In the genomic region with DNA sequence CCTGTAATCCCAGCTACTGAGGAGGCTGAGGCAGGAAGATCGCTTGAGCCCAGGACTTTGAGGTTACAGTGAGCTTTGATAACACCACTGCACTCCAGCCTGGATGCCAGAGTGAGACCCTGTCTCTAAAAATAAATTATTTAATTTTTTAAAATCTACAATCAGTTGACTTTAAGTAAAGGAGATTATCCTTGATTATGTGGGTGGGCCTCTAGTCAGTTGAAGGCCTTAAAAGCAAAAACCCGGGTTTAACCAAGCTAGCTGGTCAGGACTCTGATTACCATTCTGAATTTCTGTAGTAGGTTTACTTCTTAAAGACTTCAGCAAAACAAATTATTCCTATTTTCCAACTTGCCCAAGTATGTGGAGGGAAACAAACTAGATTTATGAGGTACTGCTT, we compare ENCODE assay signal across 18 cellular contexts. TPM values are rescaled to one million over a fixed set of nuclear protein-coding genes. Genes with fewer than 3 reads are reported as not detected.
DNase-seq lines count a peak whose midpoint lies in the region; ATAC-seq and TF ChIP-seq lines count a peak whose summit lies in the region.
"Had no signal": no experiment of that assay in that cellular context is flagged by ENCODE, and none has a peak within 500 bp of the region (broad histone marks: within the 10 kb centered on the region; RNA-seq: fewer than 3 reads in every experiment).

No MANE protein-coding gene starts in this region.

- no peaks in the 10 kb centered on the region for H3K36me3 ChIP-seq in CD4-positive, alpha-beta memory T cell (ENCODE audit: insufficient read depth, low read length)
- no peaks in the 10 kb centered on the region for H3K36me3 ChIP-seq in trophoblast cell (ENCODE audit: control insufficient read depth in 1 of 2, insufficient read depth in 2 of 2, low read length in 2 of 2)
- H3K36me3 ChIP-seq in H7 (replicated peaks; ENCODE audit: control insufficient read depth, insufficient read depth, low read length): no peaks in the 10 kb centered on the region
- H3K36me3 ChIP-seq: BLaER1 had no signal

- H3K18ac ChIP-seq in trophoblast cell (ENCODE audit: low read length): no peak overlapping the region

- ATAC-seq in T-cell (replicated peaks in 1 of 4): no peak

- no peak overlapping the region for H2AFZ ChIP-seq in trophoblast cell (ENCODE audit: insufficient read depth, low read length, poor library complexity)

- no peak overlapping the region for H3K4me3 Mint-ChIP-seq in activated naive CD8-positive, alpha-beta T cell
- no peak overlapping the region for H3K4me3 Mint-ChIP-seq in activated naive CD8-positive, alpha-beta T cell treated with anti-CD3 and anti-CD28 coated beads for 36 hours
- H3K4me3 Mint-ChIP-seq in CD4-positive, alpha-beta memory T cell: no peak overlapping the region
- H3K4me3 Mint-ChIP-seq in T-cell: no peak overlapping the region
- H3K4me3 Mint-ChIP-seq: H9 had no signal

- H3K27ac ChIP-seq in CD4-positive, alpha-beta memory T cell (ENCODE audit: low read depth, low read length): no peak overlapping the region
- H3K27ac ChIP-seq in trophoblast cell (ENCODE audit: low read depth, low read length) (no peak overlapping the region), RWPE1 (no peak overlapping the region)
- H3K27ac ChIP-seq: BLaER1, HL-60 had no signal

- no peak overlapping the region for H3K4me2 ChIP-seq in trophoblast cell (ENCODE audit: low read length)
- H3K4me2 ChIP-seq: BLaER1 had no signal

- H3K79me2 ChIP-seq in trophoblast cell (ENCODE audit: control insufficient read depth, insufficient read depth, low read length, poor library complexity): no peaks in the 10 kb centered on the region

- H3K4me1 ChIP-seq in CD4-positive, alpha-beta memory T cell (ENCODE audit: insufficient read depth, low read length): peaks cover 19% of the 10 kb centered on the region
- peaks cover 4 to 6% of the 10 kb centered on the region in 2 experiments for H3K4me1 ChIP-seq in trophoblast cell (ENCODE audit: control insufficient read depth in 1 of 2, insufficient read depth in 2 of 2, low read length in 2 of 2)

- H3K36me3 Mint-ChIP-seq in activated naive CD8-positive, alpha-beta T cell: peaks cover 6% of the 10 kb centered on the region
- peaks cover 26% of the 10 kb centered on the region for H3K36me3 Mint-ChIP-seq in activated naive CD8-positive, alpha-beta T cell treated with anti-CD3 and anti-CD28 coated beads for 36 hours
- peaks cover 5 to 8% of the 10 kb centered on the region in 2 donors for H3K36me3 Mint-ChIP-seq in CD4-positive, alpha-beta memory T cell
- peaks cover 4% of the 10 kb centered on the region for H3K36me3 Mint-ChIP-seq in T-cell

- H3K9ac ChIP-seq in trophoblast cell (ENCODE audit: low read length): no peak overlapping the region
- H3K9ac ChIP-seq: BLaER1 had no signal

- intact Hi-C loops in CD4-positive, alpha-beta memory T cell (cut with micrococcal nuclease): loop anchor here (5.0 kb wide), 1 partner anchor 39 kb away; no protein-coding TSS in a partner anchor

- H4K91ac ChIP-seq in trophoblast cell (ENCODE audit: low read depth, low read length): peak overlapping the region; percentile 6

- no peak for DNase-seq in activated naive CD8-positive, alpha-beta T cell treated with anti-CD3 and anti-CD28 coated beads for 36 hours
- DNase-seq in CD4-positive, alpha-beta memory T cell: no peak
- DNase-seq in T-cell (no peak), trophoblast cell (no peak), RWPE1 (ENCODE audit: low spot score) (no peak), H7 (no peak)
- DNase-seq: 8988T, Calu3, DMS79 treated with DMSO at 0.1 percent for 48 hours, GF-D8, GOT3, H9, IMR-90, KBM-7 had no signal

- H3K27ac Mint-ChIP-seq in activated naive CD8-positive, alpha-beta T cell: peak overlapping the region; percentile 58
- no peak overlapping the region for H3K27ac Mint-ChIP-seq in activated naive CD8-positive, alpha-beta T cell treated with anti-CD3 and anti-CD28 coated beads for 36 hours
- peak overlapping the region in 4 of 7 donors; percentile 8 to 46 (median 32) for H3K27ac Mint-ChIP-seq in CD4-positive, alpha-beta memory T cell
- H3K27ac Mint-ChIP-seq in T-cell: peak overlapping the region; percentile 63 to 72
- H3K27ac Mint-ChIP-seq: CD14-positive monocyte, H9 had no signal

- peaks cover 49% of the 10 kb centered on the region for H3K4me1 Mint-ChIP-seq in activated naive CD8-positive, alpha-beta T cell (ENCODE audit: low read depth)
- peaks cover 55% of the 10 kb centered on the region for H3K4me1 Mint-ChIP-seq in activated naive CD8-positive, alpha-beta T cell treated with anti-CD3 and anti-CD28 coated beads for 36 hours
- peaks cover 23 to 52% (median 36%) of the 10 kb centered on the region in 4 donors for H3K4me1 Mint-ChIP-seq in CD4-positive, alpha-beta memory T cell
- H3K4me1 Mint-ChIP-seq in T-cell: peaks cover 41 to 55% (median 48%) of the 10 kb centered on the region in 3 donors

- no peak overlapping the region for H4K12ac ChIP-seq in trophoblast cell (ENCODE audit: low read depth, low read length)

- H4K8ac ChIP-seq in trophoblast cell (ENCODE audit: low read depth, low read length): no peak overlapping the region

- H2BK5ac ChIP-seq in trophoblast cell (ENCODE audit: low read depth, low read length, poor library complexity): no peak overlapping the region

- no peaks in the 10 kb centered on the region for H3K79me1 ChIP-seq in trophoblast cell (ENCODE audit: low read length)

- no peak overlapping the region for H3K14ac ChIP-seq in trophoblast cell (ENCODE audit: low read length)

- H2BK12ac ChIP-seq in trophoblast cell (ENCODE audit: low read length): no peak overlapping the region

- H3K9me3 ChIP-seq in CD4-positive, alpha-beta memory T cell (ENCODE audit: control insufficient read depth in 1 of 2, low read length in 2 of 2): no peaks in the 10 kb centered on the region
- H3K9me3 ChIP-seq in trophoblast cell (ENCODE audit: insufficient read depth, low read depth, low read length): no peaks in the 10 kb centered on the region
- H3K9me3 ChIP-seq: BLaER1 had no signal

- POLR2A ChIA-PET in CD4-positive, alpha-beta memory T cell (lab: Charles Lee; ENCODE audit: partially characterized antibody): interaction anchor here (0.6 to 1.4 kb wide), 4 partner anchors 29 to 92 kb away, joined by 3 to 4 read pairs (median 4); partner anchors contain the start of gene UBALD2
- POLR2A ChIA-PET in T-cell (lab: Charles Lee): no interaction called here
- POLR2A ChIA-PET in RWPE1 (lab: Yijun Ruan, JAX; ENCODE audit: low non-redundant PET): no interaction called here

- H3K27me3 ChIP-seq in CD4-positive, alpha-beta memory T cell (ENCODE audit: insufficient read depth, low read length): no peaks in the 10 kb centered on the region
- peaks cover 10% of the 10 kb centered on the region for H3K27me3 ChIP-seq in trophoblast cell (ENCODE audit: insufficient read depth, low read length)
- peaks cover 26% of the 10 kb centered on the region for H3K27me3 ChIP-seq in H7 (ENCODE audit: control insufficient read depth, insufficient read depth, low read length)

- CTCF ChIA-PET in CD4-positive, alpha-beta memory T cell (lab: Charles Lee; ENCODE audit: partially characterized antibody): no interaction called here
- CTCF ChIA-PET in T-cell (lab: Charles Lee): interaction anchor here in 1 of 2 donors (0.5 kb wide), 1 partner anchor 137 kb away, joined by 8 read pairs; no protein-coding TSS in a partner anchor
- CTCF ChIA-PET in RWPE1 (lab: Yijun Ruan, JAX): interaction anchor here (0.6 to 0.7 kb wide), 3 partner anchors 19 to 42 kb away, joined by 3 read pairs; no protein-coding TSS in a partner anchor

- no peak overlapping the region for H2AK5ac ChIP-seq in trophoblast cell (ENCODE audit: low read length)

- no CpG with 5 or more reads among the region's 2 CpGs for WGBS in trophoblast cell (ENCODE audit: extremely low coverage, insufficient coverage, insufficient read length)

- H3K4me3 ChIP-seq in CD4-positive, alpha-beta memory T cell (ENCODE audit: low read length in 2 of 2): no peak overlapping the region
- H3K4me3 ChIP-seq in trophoblast cell (ENCODE audit: low read depth, low read length) (no peak overlapping the region), H7 (ENCODE audit: insufficient read depth, low read depth, low read length) (no peak overlapping the region)
- H3K4me3 ChIP-seq: BLaER1 had no signal

- H3K4ac ChIP-seq in trophoblast cell (ENCODE audit: low read depth, low read length): no peak overlapping the region

- H2BK120ac ChIP-seq in trophoblast cell (ENCODE audit: insufficient read depth, low read length, poor library complexity): no peak overlapping the region

- TF ChIP-seq CTCF in RWPE1 (conservative IDR thresholded peaks at IDR 0.05; ENCODE audit: low read depth): no peak

- H3K23ac ChIP-seq in trophoblast cell (ENCODE audit: low read length): no peak overlapping the region

- H3K27me3 Mint-ChIP-seq in activated naive CD8-positive, alpha-beta T cell: no peaks in the 10 kb centered on the region
- H3K27me3 Mint-ChIP-seq in activated naive CD8-positive, alpha-beta T cell treated with anti-CD3 and anti-CD28 coated beads for 36 hours: no peaks in the 10 kb centered on the region
- H3K27me3 Mint-ChIP-seq in CD4-positive, alpha-beta memory T cell: no peaks in the 10 kb centered on the region
- no peaks in the 10 kb centered on the region for H3K27me3 Mint-ChIP-seq in T-cell

- no peaks in the 10 kb centered on the region for H3K9me3 Mint-ChIP-seq in activated naive CD8-positive, alpha-beta T cell (ENCODE audit: low read depth)
- peaks cover 3% of the 10 kb centered on the region for H3K9me3 Mint-ChIP-seq in activated naive CD8-positive, alpha-beta T cell treated with anti-CD3 and anti-CD28 coated beads for 36 hours
- peaks cover 0 to 2% (median 0%) of the 10 kb centered on the region in 8 donors for H3K9me3 Mint-ChIP-seq in CD4-positive, alpha-beta memory T cell
- no peaks in the 10 kb centered on the region for H3K9me3 Mint-ChIP-seq in T-cell
- H3K9me3 Mint-ChIP-seq: H9 had no signal

RNA-seq across cellular contexts. Expression of gene RNF157, which starts 4.4 kb away (rescaled TPM):
- total RNA-seq in activated naive CD8-positive, alpha-beta T cell treated with anti-CD3 and anti-CD28 coated beads for 36 hours: 10 to 100 TPM; 30.4 to 34.7 TPM
- total RNA-seq in CD4-positive, alpha-beta memory T cell: 10 to 100 TPM; 19.5 to 22.5 TPM
- polyA plus RNA-seq in CD4-positive, alpha-beta memory T cell: 10 to 100 TPM in 1 of 2 donors, 1 to 10 TPM in 1; 4.0 to 20.5 TPM
- total RNA-seq in T-cell: 10 to 100 TPM; 50.7 to 66.5 (median 61.9) TPM
- polyA plus RNA-seq in trophoblast cell (2013): 0.22 and 0.33 TPM in 2 replicates
- total RNA-seq in H7 (2014; rRNA removed; shearing (Covaris generic)): 4.2 and 5.6 TPM in 2 replicates
- polyA plus RNA-seq: CD14-positive monocyte had no signal

RNA-seq across cellular contexts. Expression of gene UBALD2, which starts 29.3 kb away (rescaled TPM):
- total RNA-seq in activated naive CD8-positive, alpha-beta T cell treated with anti-CD3 and anti-CD28 coated beads for 36 hours: 100 to 1,000 TPM; 262 to 268 TPM
- total RNA-seq in CD4-positive, alpha-beta memory T cell: 100 to 1,000 TPM; 101 to 103 TPM
- 10 to 100 TPM in 1 of 2 donors, 1 to 10 TPM in 1; 6.2 to 11.1 TPM for polyA plus RNA-seq in CD4-positive, alpha-beta memory T cell
- 100 to 1,000 TPM; 163 to 277 (median 177) TPM for total RNA-seq in T-cell
- polyA plus RNA-seq in trophoblast cell (2013): 277 and 287 TPM in 2 replicates
- 21.3 and 24.8 TPM in 2 replicates for total RNA-seq in H7 (2014; rRNA removed; shearing (Covaris generic))
